Comparison of ENCODE assay signal across 1 cellular context in the genomic region with DNA sequence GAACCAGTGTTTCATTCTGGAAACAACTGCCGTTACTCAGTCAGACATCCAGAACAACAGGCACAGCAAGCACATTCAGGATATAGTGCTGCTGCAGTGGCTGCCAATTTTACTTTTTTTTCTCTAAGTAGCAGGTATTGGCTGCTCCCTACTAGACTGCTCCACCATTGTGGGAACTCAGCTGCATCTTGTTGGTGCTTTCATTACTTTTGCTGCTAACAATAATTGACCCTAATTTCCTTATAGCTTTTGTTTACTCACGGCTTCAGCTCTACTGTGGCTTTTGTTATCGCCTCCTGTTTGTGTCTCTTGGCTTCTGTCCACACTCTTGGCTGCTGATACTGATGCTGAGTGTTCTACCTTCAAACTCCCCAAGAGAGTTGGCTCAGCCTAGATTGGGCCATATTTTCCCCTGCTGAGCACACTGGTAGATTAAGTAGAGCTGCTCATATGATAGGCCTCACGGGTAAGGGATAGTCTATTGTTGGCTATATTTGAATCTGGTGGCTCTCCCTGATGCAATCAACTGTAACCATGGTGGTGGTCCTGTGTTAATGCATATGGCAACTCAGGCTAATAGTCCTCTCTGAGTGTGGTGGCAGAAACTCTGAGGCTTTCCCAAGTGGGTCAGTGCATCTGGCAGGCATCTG.
TF ChIP-seq lines count a peak whose summit lies in the region.

No MANE protein-coding gene starts in this region.

TF ChIP-seq in K562, 482 proteins besides CTCF, POLR2A, EP300 and RAD21 (continued from another document and continues in another):
- TF ChIP-seq, protein P1, sequence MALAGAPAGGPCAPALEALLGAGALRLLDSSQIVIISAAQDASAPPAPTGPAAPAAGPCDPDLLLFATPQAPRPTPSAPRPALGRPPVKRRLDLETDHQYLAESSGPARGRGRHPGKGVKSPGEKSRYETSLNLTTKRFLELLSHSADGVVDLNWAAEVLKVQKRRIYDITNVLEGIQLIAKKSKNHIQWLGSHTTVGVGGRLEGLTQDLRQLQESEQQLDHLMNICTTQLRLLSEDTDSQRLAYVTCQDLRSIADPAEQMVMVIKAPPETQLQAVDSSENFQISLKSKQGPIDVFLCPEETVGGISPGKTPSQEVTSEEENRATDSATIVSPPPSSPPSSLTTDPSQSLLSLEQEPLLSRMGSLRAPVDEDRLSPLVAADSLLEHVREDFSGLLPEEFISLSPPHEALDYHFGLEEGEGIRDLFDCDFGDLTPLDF (CRISPR knock-in tag; IDR thresholded peaks at IDR 0.05): no peak
- TF ChIP-seq SMAD3 (CRISPR knock-in tag; conservative IDR thresholded peaks at IDR 0.05) (no peak), DPF2 (IDR thresholded peaks at IDR 0.05) (peak; percentile 37; the same call in 1 of the 2 replicates), L3MBTL2 (IDR thresholded peaks at IDR 0.05) (0 out of 2 replicates have a peak, but pooled peaks have one; percentile 29), ZBTB1 (CRISPR knock-in tag; IDR thresholded peaks at IDR 0.05; ENCODE audit: borderline replicate concordance, low read depth) (no peak), CCAR2 (IDR thresholded peaks at IDR 0.05; ENCODE audit: low read depth, low read length) (no peak), HEY1 (CRISPR knock-in tag; IDR thresholded peaks at IDR 0.05; ENCODE audit: borderline replicate concordance) (no peak), RBFOX2 (IDR thresholded peaks at IDR 0.05; ENCODE audit: low read depth, low read length) (no peak), ZNF23 (CRISPR knock-in tag; IDR thresholded peaks at IDR 0.05) (no peak), EWSR1 (IDR thresholded peaks at IDR 0.05; ENCODE audit: borderline replicate concordance, low read depth, partially characterized antibody) (no peak), ILK (tag; IDR thresholded peaks at IDR 0.05; ENCODE audit: borderline replicate concordance, low read depth) (no peak), HMG20A (CRISPR knock-in tag; conservative IDR thresholded peaks at IDR 0.05) (no peak), HMG20B (CRISPR knock-in tag; IDR thresholded peaks at IDR 0.05) (no peak), TCF3 (CRISPR knock-in tag; IDR thresholded peaks at IDR 0.05) (peak; percentile 59), MTA2 (IDR thresholded peaks at IDR 0.05; ENCODE audit: low read depth) (no peak), SNIP1 (IDR thresholded peaks at IDR 0.05; ENCODE audit: low read depth) (no peak), SIN3B (IDR thresholded peaks at IDR 0.05; ENCODE audit: low read depth) (no peak), FOXK2 (conservative IDR thresholded peaks at IDR 0.05 in 1 of 2, IDR thresholded peaks at IDR 0.05 in 1 of 2; ENCODE audit: low read depth in 2 of 2) (no peak), E2F3 (CRISPR knock-in tag; IDR thresholded peaks at IDR 0.05) (no peak), ZNF717 (CRISPR knock-in tag; IDR thresholded peaks at IDR 0.05) (no peak), NFIX (CRISPR knock-in tag; IDR thresholded peaks at IDR 0.05; ENCODE audit: low read depth) (no peak), ERF (CRISPR knock-in tag; IDR thresholded peaks at IDR 0.05) (no peak)
- TF ChIP-seq, protein P2, sequence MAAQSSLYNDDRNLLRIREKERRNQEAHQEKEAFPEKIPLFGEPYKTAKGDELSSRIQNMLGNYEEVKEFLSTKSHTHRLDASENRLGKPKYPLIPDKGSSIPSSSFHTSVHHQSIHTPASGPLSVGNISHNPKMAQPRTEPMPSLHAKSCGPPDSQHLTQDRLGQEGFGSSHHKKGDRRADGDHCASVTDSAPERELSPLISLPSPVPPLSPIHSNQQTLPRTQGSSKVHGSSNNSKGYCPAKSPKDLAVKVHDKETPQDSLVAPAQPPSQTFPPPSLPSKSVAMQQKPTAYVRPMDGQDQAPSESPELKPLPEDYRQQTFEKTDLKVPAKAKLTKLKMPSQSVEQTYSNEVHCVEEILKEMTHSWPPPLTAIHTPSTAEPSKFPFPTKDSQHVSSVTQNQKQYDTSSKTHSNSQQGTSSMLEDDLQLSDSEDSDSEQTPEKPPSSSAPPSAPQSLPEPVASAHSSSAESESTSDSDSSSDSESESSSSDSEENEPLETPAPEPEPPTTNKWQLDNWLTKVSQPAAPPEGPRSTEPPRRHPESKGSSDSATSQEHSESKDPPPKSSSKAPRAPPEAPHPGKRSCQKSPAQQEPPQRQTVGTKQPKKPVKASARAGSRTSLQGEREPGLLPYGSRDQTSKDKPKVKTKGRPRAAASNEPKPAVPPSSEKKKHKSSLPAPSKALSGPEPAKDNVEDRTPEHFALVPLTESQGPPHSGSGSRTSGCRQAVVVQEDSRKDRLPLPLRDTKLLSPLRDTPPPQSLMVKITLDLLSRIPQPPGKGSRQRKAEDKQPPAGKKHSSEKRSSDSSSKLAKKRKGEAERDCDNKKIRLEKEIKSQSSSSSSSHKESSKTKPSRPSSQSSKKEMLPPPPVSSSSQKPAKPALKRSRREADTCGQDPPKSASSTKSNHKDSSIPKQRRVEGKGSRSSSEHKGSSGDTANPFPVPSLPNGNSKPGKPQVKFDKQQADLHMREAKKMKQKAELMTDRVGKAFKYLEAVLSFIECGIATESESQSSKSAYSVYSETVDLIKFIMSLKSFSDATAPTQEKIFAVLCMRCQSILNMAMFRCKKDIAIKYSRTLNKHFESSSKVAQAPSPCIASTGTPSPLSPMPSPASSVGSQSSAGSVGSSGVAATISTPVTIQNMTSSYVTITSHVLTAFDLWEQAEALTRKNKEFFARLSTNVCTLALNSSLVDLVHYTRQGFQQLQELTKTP (IDR thresholded peaks at IDR 0.05; ENCODE audit: low read depth in 1 of 2, partially characterized antibody in 2 of 2): no peak
- TF ChIP-seq, protein P3, sequence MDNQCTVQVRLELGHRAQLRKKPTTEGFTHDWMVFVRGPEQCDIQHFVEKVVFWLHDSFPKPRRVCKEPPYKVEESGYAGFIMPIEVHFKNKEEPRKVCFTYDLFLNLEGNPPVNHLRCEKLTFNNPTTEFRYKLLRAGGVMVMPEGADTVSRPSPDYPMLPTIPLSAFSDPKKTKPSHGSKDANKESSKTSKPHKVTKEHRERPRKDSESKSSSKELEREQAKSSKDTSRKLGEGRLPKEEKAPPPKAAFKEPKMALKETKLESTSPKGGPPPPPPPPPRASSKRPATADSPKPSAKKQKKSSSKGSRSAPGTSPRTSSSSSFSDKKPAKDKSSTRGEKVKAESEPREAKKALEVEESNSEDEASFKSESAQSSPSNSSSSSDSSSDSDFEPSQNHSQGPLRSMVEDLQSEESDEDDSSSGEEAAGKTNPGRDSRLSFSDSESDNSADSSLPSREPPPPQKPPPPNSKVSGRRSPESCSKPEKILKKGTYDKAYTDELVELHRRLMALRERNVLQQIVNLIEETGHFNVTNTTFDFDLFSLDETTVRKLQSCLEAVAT (IDR thresholded peaks at IDR 0.05): no peak
- TF ChIP-seq, protein P4, sequence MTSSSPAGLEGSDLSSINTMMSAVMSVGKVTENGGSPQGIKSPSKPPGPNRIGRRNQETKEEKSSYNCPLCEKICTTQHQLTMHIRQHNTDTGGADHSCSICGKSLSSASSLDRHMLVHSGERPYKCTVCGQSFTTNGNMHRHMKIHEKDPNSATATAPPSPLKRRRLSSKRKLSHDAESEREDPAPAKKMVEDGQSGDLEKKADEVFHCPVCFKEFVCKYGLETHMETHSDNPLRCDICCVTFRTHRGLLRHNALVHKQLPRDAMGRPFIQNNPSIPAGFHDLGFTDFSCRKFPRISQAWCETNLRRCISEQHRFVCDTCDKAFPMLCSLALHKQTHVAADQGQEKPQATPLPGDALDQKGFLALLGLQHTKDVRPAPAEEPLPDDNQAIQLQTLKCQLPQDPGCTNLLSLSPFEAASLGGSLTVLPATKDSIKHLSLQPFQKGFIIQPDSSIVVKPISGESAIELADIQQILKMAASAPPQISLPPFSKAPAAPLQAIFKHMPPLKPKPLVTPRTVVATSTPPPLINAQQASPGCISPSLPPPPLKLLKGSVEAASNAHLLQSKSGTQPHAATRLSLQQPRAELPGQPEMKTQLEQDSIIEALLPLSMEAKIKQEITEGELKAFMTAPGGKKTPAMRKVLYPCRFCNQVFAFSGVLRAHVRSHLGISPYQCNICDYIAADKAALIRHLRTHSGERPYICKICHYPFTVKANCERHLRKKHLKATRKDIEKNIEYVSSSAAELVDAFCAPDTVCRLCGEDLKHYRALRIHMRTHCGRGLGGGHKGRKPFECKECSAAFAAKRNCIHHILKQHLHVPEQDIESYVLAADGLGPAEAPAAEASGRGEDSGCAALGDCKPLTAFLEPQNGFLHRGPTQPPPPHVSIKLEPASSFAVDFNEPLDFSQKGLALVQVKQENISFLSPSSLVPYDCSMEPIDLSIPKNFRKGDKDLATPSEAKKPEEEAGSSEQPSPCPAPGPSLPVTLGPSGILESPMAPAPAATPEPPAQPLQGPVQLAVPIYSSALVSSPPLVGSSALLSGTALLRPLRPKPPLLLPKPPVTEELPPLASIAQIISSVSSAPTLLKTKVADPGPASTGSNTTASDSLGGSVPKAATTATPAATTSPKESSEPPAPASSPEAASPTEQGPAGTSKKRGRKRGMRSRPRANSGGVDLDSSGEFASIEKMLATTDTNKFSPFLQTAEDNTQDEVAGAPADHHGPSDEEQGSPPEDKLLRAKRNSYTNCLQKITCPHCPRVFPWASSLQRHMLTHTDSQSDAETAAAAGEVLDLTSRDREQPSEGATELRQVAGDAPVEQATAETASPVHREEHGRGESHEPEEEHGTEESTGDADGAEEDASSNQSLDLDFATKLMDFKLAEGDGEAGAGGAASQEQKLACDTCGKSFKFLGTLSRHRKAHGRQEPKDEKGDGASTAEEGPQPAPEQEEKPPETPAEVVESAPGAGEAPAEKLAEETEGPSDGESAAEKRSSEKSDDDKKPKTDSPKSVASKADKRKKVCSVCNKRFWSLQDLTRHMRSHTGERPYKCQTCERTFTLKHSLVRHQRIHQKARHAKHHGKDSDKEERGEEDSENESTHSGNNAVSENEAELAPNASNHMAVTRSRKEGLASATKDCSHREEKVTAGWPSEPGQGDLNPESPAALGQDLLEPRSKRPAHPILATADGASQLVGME (CRISPR knock-in tag; IDR thresholded peaks at IDR 0.05): 0 out of 2 replicates have a peak, but pooled peaks have one; percentile 18
- TF ChIP-seq, protein P5, sequence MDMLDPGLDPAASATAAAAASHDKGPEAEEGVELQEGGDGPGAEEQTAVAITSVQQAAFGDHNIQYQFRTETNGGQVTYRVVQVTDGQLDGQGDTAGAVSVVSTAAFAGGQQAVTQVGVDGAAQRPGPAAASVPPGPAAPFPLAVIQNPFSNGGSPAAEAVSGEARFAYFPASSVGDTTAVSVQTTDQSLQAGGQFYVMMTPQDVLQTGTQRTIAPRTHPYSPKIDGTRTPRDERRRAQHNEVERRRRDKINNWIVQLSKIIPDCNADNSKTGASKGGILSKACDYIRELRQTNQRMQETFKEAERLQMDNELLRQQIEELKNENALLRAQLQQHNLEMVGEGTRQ (CRISPR knock-in tag; IDR thresholded peaks at IDR 0.05): no peak
- TF ChIP-seq, protein P6, sequence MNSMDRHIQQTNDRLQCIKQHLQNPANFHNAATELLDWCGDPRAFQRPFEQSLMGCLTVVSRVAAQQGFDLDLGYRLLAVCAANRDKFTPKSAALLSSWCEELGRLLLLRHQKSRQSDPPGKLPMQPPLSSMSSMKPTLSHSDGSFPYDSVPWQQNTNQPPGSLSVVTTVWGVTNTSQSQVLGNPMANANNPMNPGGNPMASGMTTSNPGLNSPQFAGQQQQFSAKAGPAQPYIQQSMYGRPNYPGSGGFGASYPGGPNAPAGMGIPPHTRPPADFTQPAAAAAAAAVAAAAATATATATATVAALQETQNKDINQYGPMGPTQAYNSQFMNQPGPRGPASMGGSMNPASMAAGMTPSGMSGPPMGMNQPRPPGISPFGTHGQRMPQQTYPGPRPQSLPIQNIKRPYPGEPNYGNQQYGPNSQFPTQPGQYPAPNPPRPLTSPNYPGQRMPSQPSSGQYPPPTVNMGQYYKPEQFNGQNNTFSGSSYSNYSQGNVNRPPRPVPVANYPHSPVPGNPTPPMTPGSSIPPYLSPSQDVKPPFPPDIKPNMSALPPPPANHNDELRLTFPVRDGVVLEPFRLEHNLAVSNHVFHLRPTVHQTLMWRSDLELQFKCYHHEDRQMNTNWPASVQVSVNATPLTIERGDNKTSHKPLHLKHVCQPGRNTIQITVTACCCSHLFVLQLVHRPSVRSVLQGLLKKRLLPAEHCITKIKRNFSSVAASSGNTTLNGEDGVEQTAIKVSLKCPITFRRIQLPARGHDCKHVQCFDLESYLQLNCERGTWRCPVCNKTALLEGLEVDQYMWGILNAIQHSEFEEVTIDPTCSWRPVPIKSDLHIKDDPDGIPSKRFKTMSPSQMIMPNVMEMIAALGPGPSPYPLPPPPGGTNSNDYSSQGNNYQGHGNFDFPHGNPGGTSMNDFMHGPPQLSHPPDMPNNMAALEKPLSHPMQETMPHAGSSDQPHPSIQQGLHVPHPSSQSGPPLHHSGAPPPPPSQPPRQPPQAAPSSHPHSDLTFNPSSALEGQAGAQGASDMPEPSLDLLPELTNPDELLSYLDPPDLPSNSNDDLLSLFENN (IDR thresholded peaks at IDR 0.05; ENCODE audit: low read depth in 2 of 2, low read length in 2 of 2): no peak
- TF ChIP-seq, protein P7, sequence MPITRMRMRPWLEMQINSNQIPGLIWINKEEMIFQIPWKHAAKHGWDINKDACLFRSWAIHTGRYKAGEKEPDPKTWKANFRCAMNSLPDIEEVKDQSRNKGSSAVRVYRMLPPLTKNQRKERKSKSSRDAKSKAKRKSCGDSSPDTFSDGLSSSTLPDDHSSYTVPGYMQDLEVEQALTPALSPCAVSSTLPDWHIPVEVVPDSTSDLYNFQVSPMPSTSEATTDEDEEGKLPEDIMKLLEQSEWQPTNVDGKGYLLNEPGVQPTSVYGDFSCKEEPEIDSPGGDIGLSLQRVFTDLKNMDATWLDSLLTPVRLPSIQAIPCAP (CRISPR knock-in tag; IDR thresholded peaks at IDR 0.05; ENCODE audit: borderline replicate concordance): no peak
- TF ChIP-seq, protein P8, sequence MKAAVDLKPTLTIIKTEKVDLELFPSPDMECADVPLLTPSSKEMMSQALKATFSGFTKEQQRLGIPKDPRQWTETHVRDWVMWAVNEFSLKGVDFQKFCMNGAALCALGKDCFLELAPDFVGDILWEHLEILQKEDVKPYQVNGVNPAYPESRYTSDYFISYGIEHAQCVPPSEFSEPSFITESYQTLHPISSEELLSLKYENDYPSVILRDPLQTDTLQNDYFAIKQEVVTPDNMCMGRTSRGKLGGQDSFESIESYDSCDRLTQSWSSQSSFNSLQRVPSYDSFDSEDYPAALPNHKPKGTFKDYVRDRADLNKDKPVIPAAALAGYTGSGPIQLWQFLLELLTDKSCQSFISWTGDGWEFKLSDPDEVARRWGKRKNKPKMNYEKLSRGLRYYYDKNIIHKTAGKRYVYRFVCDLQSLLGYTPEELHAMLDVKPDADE (conservative IDR thresholded peaks at IDR 0.05; ENCODE audit: control insufficient read depth, low read depth, low read length): no peak
- TF ChIP-seq, protein P9, sequence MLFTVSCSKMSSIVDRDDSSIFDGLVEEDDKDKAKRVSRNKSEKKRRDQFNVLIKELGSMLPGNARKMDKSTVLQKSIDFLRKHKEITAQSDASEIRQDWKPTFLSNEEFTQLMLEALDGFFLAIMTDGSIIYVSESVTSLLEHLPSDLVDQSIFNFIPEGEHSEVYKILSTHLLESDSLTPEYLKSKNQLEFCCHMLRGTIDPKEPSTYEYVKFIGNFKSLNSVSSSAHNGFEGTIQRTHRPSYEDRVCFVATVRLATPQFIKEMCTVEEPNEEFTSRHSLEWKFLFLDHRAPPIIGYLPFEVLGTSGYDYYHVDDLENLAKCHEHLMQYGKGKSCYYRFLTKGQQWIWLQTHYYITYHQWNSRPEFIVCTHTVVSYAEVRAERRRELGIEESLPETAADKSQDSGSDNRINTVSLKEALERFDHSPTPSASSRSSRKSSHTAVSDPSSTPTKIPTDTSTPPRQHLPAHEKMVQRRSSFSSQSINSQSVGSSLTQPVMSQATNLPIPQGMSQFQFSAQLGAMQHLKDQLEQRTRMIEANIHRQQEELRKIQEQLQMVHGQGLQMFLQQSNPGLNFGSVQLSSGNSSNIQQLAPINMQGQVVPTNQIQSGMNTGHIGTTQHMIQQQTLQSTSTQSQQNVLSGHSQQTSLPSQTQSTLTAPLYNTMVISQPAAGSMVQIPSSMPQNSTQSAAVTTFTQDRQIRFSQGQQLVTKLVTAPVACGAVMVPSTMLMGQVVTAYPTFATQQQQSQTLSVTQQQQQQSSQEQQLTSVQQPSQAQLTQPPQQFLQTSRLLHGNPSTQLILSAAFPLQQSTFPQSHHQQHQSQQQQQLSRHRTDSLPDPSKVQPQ (CRISPR knock-in tag; IDR thresholded peaks at IDR 0.05; ENCODE audit: borderline replicate concordance): no peak
